Comparison of ENCODE assay signal across 27 cellular contexts in genomic region chr3:137867611-137868010, GRCh38.
"Had no signal": no experiment of that assay in that cellular context is flagged by ENCODE, and none has a peak within 500 bp of the region (broad histone marks: within the 10 kb centered on the region; RNA-seq: fewer than 3 reads in every experiment).

No MANE protein-coding gene starts in this region.

- H3K36me3 ChIP-seq: stomach, suprapubic skin, thoracic aorta, thyroid gland, tibial artery, tibial nerve, transverse colon, upper lobe of left lung, upper lobe of right lung, uterus, vagina had no signal

- H3K4me1 ChIP-seq: stomach, suprapubic skin, testis, thyroid gland, tibial artery, tibial nerve, transverse colon, upper lobe of left lung, upper lobe of right lung, uterus, vagina had no signal

- DNase-seq: stimulated activated CD4-positive, alpha-beta T cell treated with anti-CD3 and anti-CD28 coated beads, Interleukin-2, amount 100 ng/mL, for 24 hours; stimulated activated CD4-positive, alpha-beta T cell treated with anti-CD3 and anti-CD28 coated beads, Interleukin-2, amount 100 ng/mL, for 48 hours; stimulated activated CD4-positive, alpha-beta T cell treated with anti-CD3 and anti-CD28 coated beads, Interleukin-4, amount 100 ng/mL, for 1 hour; stimulated activated CD4-positive, alpha-beta T cell treated with anti-CD3 and anti-CD28 coated beads, Interleukin-4, amount 100 ng/mL, for 24 hours; stimulated activated CD4-positive, alpha-beta T cell treated with anti-CD3 and anti-CD28 coated beads, Interleukin-4, amount 100 ng/mL, for 4 hours; stimulated activated CD8-positive, alpha-beta memory T cell treated with anti-CD3 and anti-CD28 coated beads, Interleukin-4, amount 100 ng/mL, for 48 hours; stimulated activated naive B cell treated with anti-CD40 and anti-IgM and Interleukin-4, amounts not matched to agents 10 μg/mL and 1 μg/mL and 100 μg/mL, for 72 hours; stimulated activated naive CD4-positive, alpha-beta T cell; stimulated activated naive CD4-positive, alpha-beta T cell treated with Interleukin-2 at 50 U/mL for 16 hours; stimulated activated naive CD8-positive, alpha-beta T cell treated with anti-CD3 and anti-CD28 coated beads, Interleukin-15, amount 100 ng/mL, for 72 hours; stimulated activated naive CD8-positive, alpha-beta T cell treated with anti-CD3 and anti-CD28 coated beads, Interleukin-15, Interleukin-2, amounts not matched to agents 100 U/mL and 50 U/mL, for 24 hours; stomach; substantia nigra; testis; thyroid gland; tibial artery; transverse colon; upper lobe of left lung; upper lobe of right lung; uterus had no signal

- H3K27ac ChIP-seq: stomach, suprapubic skin, testis, thoracic aorta, thyroid gland, tibial artery, tibial nerve, transverse colon, upper lobe of left lung, upper lobe of right lung, uterus, vagina had no signal

- H3K4me3 ChIP-seq: stomach, suprapubic skin, testis, thoracic aorta, thyroid gland, tibial artery, tibial nerve, transverse colon, upper lobe of left lung, upper lobe of right lung, uterus, vagina had no signal

- H3K4me3 Mint-ChIP-seq: stimulated activated effector memory CD8-positive, alpha-beta T cell treated with anti-CD3 and anti-CD28 coated beads, Interleukin-12 subunit alpha, Interleukin-12 subunit beta, amount 100 ng/mL, for 72 hours; stimulated activated memory B cell treated with anti-CD40 and anti-IgM and Interleukin-4, amounts not matched to agents 10 μg/mL and 1 μg/mL and 100 μg/mL, for 72 hours; stimulated activated naive B cell treated with anti-CD40 and anti-IgM and Interleukin-4, amounts not matched to agents 10 μg/mL and 1 μg/mL and 100 μg/mL, for 72 hours; stimulated activated naive CD8-positive, alpha-beta T cell treated with anti-CD3 and anti-CD28 coated beads, Interleukin-15, amount 100 ng/mL, for 72 hours; stimulated activated naive CD8-positive, alpha-beta T cell treated with anti-CD3 and anti-CD28 coated beads, Interleukin-15, Interleukin-2, amounts not matched to agents 100 ng/mL and 50 ng/mL, for 24 hours had no signal

- H3K36me3 Mint-ChIP-seq: stimulated activated effector memory CD8-positive, alpha-beta T cell treated with anti-CD3 and anti-CD28 coated beads, Interleukin-12 subunit alpha, Interleukin-12 subunit beta, amount 100 ng/mL, for 72 hours had no signal

- H3K27ac Mint-ChIP-seq: stimulated activated effector memory CD8-positive, alpha-beta T cell treated with anti-CD3 and anti-CD28 coated beads, Interleukin-12 subunit alpha, Interleukin-12 subunit beta, amount 100 ng/mL, for 72 hours; stimulated activated memory B cell treated with anti-CD40 and anti-IgM and Interleukin-4, amounts not matched to agents 10 μg/mL and 1 μg/mL and 100 μg/mL, for 72 hours; stimulated activated naive B cell treated with anti-CD40 and anti-IgM and Interleukin-4, amounts not matched to agents 10 μg/mL and 1 μg/mL and 100 μg/mL, for 72 hours; stimulated activated naive CD8-positive, alpha-beta T cell treated with anti-CD3 and anti-CD28 coated beads, Interleukin-15, amount 100 ng/mL, for 72 hours; stimulated activated naive CD8-positive, alpha-beta T cell treated with anti-CD3 and anti-CD28 coated beads, Interleukin-15, Interleukin-2, amounts not matched to agents 100 ng/mL and 50 ng/mL, for 24 hours had no signal

- ATAC-seq: stimulated activated effector memory CD8-positive, alpha-beta T cell treated with anti-CD3 and anti-CD28 coated beads, Interleukin-12 subunit alpha, Interleukin-12 subunit beta, amount 100 ng/mL, for 72 hours; stimulated activated memory B cell treated with anti-CD40 and anti-IgM and Interleukin-4, amounts not matched to agents 10 μg/mL and 1 μg/mL and 100 μg/mL, for 72 hours; stimulated activated naive B cell treated with anti-CD40 and anti-IgM and Interleukin-4, amounts not matched to agents 10 μg/mL and 1 μg/mL and 100 μg/mL, for 72 hours; stimulated activated naive CD8-positive, alpha-beta T cell treated with anti-CD3 and anti-CD28 coated beads, Interleukin-15, amount 100 ng/mL, for 72 hours; stimulated activated naive CD8-positive, alpha-beta T cell treated with anti-CD3 and anti-CD28 coated beads, Interleukin-15, Interleukin-2, amounts not matched to agents 100 U/mL and 50 U/mL, for 24 hours; upper lobe of right lung had no signal

- H3K4me1 Mint-ChIP-seq: stimulated activated effector memory CD8-positive, alpha-beta T cell treated with anti-CD3 and anti-CD28 coated beads, Interleukin-12 subunit alpha, Interleukin-12 subunit beta, amount 100 ng/mL, for 72 hours; stimulated activated memory B cell treated with anti-CD40 and anti-IgM and Interleukin-4, amounts not matched to agents 10 μg/mL and 1 μg/mL and 100 μg/mL, for 72 hours; stimulated activated naive B cell treated with anti-CD40 and anti-IgM and Interleukin-4, amounts not matched to agents 10 μg/mL and 1 μg/mL and 100 μg/mL, for 72 hours; stimulated activated naive CD8-positive, alpha-beta T cell treated with anti-CD3 and anti-CD28 coated beads, Interleukin-15, amount 100 ng/mL, for 72 hours had no signal

- H3K9me3 ChIP-seq: testis, thoracic aorta, thyroid gland, transverse colon, upper lobe of right lung, uterus, vagina had no signal

- H3K27me3 Mint-ChIP-seq: stimulated activated memory B cell treated with anti-CD40 and anti-IgM and Interleukin-4, amounts not matched to agents 10 μg/mL and 1 μg/mL and 100 μg/mL, for 72 hours; stimulated activated naive B cell treated with anti-CD40 and anti-IgM and Interleukin-4, amounts not matched to agents 10 μg/mL and 1 μg/mL and 100 μg/mL, for 72 hours; stimulated activated naive CD8-positive, alpha-beta T cell treated with anti-CD3 and anti-CD28 coated beads, Interleukin-15, amount 100 ng/mL, for 72 hours; stimulated activated naive CD8-positive, alpha-beta T cell treated with anti-CD3 and anti-CD28 coated beads, Interleukin-15, Interleukin-2, amounts not matched to agents 100 ng/mL and 50 ng/mL, for 24 hours had no signal

- H3K27me3 ChIP-seq: stomach, suprapubic skin, testis, thyroid gland, tibial artery, tibial nerve, transverse colon, upper lobe of left lung, upper lobe of right lung, uterus, vagina had no signal
